In genomic region chr19:16037424-16038195, GRCh38 we compare ENCODE assay signal across 19 cellular contexts.
"Had no signal": no experiment of that assay in that cellular context is flagged by ENCODE, and none has a peak within 500 bp of the region (broad histone marks: within the 10 kb centered on the region; RNA-seq: fewer than 3 reads in every experiment).

No MANE protein-coding gene starts in this region.

- H3K27me3 ChIP-seq: neutrophil, right atrium auricular region, tibial artery, upper lobe of right lung, vagina had no signal

- ATAC-seq: heart left ventricle; left colon; left ventricle myocardium superior; naive thymus-derived CD4-positive, alpha-beta T cell; stimulated activated naive CD8-positive, alpha-beta T cell treated with anti-CD3 and anti-CD28 coated beads, Interleukin-15, Interleukin-2, amounts not matched to agents 100 U/mL and 50 U/mL, for 24 hours; upper lobe of right lung had no signal

- H3K9me3 ChIP-seq: heart left ventricle, neutrophil, right atrium auricular region, tibial artery, upper lobe of right lung, vagina had no signal

- H3K27ac ChIP-seq: coronary artery, heart left ventricle, neutrophil, right atrium auricular region, tibial artery, upper lobe of right lung, vagina had no signal

- DNase-seq: effector CD4-positive, alpha-beta T cell; foreskin melanocyte; heart left ventricle; hippocampal formation; left colon; left ventricle myocardium superior; mesendoderm; naive thymus-derived CD4-positive, alpha-beta T cell; nephron progenitor cell; small intestine; stimulated activated CD4-positive, alpha-beta T cell treated with anti-CD3 and anti-CD28 coated beads, Interleukin-12 subunit alpha, Interleukin-12 subunit beta, amount 100 ng/mL, for 4 hours; stimulated activated CD4-positive, alpha-beta T cell treated with anti-CD3 and anti-CD28 coated beads, Interleukin-2, amount 100 ng/mL, for 48 hours; stimulated activated naive CD8-positive, alpha-beta T cell treated with anti-CD3 and anti-CD28 coated beads, Interleukin-15, Interleukin-2, amounts not matched to agents 100 U/mL and 50 U/mL, for 24 hours; tibial artery; upper lobe of right lung had no signal

- FAIRE-seq: small intestine had no signal

- H3K36me3 ChIP-seq: heart left ventricle, neutrophil, right atrium auricular region, tibial artery, upper lobe of right lung, vagina had no signal

- H3K4me3 ChIP-seq: coronary artery, heart left ventricle, right atrium auricular region, tibial artery, upper lobe of right lung, vagina had no signal
